10 cellular contexts compared by ENCODE assay signal in the genomic region with DNA sequence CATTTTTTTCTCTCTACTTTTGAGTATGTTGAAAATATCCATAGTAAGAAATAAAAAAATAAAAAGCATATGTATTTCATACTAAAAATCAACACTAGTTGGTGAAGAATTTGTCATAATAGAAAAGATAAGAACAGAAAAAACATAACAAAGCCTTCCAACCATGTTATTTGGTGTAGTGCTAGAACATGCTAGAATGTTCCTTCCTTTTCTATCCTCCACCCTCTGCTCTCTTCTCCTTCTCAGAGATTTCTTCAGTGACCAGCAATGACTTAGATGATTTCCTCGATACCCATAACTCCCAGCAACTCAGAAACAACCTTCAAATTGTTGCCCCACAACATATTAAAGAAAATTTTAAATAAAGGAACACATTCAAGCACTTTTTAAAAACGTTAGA. TPM values are rescaled to one million over a fixed set of nuclear protein-coding genes. Genes with fewer than 3 reads are reported as not detected.
A peak's percentile ranks its signal among the peaks of the same experiment; 100 is the strongest.
DNase-seq lines count a peak whose midpoint lies in the region; ATAC-seq, FAIRE-seq and TF ChIP-seq lines count a peak whose summit lies in the region.
"Had no signal": no experiment of that assay in that cellular context is flagged by ENCODE, and none has a peak within 500 bp of the region (broad histone marks: within the 10 kb centered on the region; RNA-seq: fewer than 3 reads in every experiment).

No MANE protein-coding gene starts in this region.

- no peak for TF ChIP-seq EP300 in upper lobe of left lung (IDR thresholded peaks at IDR 0.05)

- intact Hi-C loops in left ventricle myocardium inferior (cut with micrococcal nuclease) (no loop called here), Right ventricle myocardium superior (cut with DNase I) (no loop called here), left lung (cut with DNase I) (no loop called here)
- intact Hi-C loops in activated CD4-positive, alpha-beta memory T cell treated with anti-CD3 and anti-CD28 coated beads for 36 hours (cut with micrococcal nuclease): loop anchor here (5.0 to 10.0 kb wide), 2 partner anchors 355 to 642 kb away; a partner anchor contains a TSS

- H3K4me1 ChIP-seq in left ventricle myocardium inferior (peaks cover 70% of the 10 kb centered on the region), left lung (peaks cover 18 to 68% of the 10 kb centered on the region in 2 donors), upper lobe of left lung (peaks cover 26 to 52% (median 35%) of the 10 kb centered on the region in 4 donors)

- TF ChIP-seq CTCF in left ventricle myocardium inferior (IDR thresholded peaks at IDR 0.05; ENCODE audit: borderline replicate concordance) (no peak), left lung (IDR thresholded peaks at IDR 0.05) (no peak), upper lobe of left lung (IDR thresholded peaks at IDR 0.05) (no peak)

- H3K9me3 ChIP-seq in left ventricle myocardium inferior (replicated peaks) (no peaks in the 10 kb centered on the region), left lung (no peaks in the 10 kb centered on the region), upper lobe of left lung (no peaks in the 10 kb centered on the region)

- peak overlapping the region; percentile 87 for H3K4me3 ChIP-seq in left ventricle myocardium inferior
- peak overlapping the region; percentile 92 to 94 for H3K4me3 ChIP-seq in left lung
- H3K4me3 ChIP-seq in upper lobe of left lung: peak overlapping the region in 3 of 4 donors; percentile 72 to 98 (median 77)

- H3K27ac Mint-ChIP-seq in activated CD4-positive, alpha-beta memory T cell treated with anti-CD3 and anti-CD28 coated beads for 36 hours: peak overlapping the region; percentile 98
- H3K27ac Mint-ChIP-seq: H9 had no signal

- no peaks in the 10 kb centered on the region for H3K9me3 Mint-ChIP-seq in activated CD4-positive, alpha-beta memory T cell treated with anti-CD3 and anti-CD28 coated beads for 36 hours

- peak in 1 of 4 donors; percentile 23 for TF ChIP-seq POLR2A in upper lobe of left lung (IDR thresholded peaks at IDR 0.05)

- POLR2A ChIA-PET in activated CD4-positive, alpha-beta memory T cell treated with anti-CD3 and anti-CD28 coated beads for 36 hours (lab: Charles Lee): interaction anchor here (0.7 to 2.8 kb wide), 3 partner anchors 10 to 15 kb away, joined by 3 to 23 read pairs (median 3); no protein-coding TSS in a partner anchor

- 31 to 32% methylated on average over 2 of the region's 2 CpGs for WGBS in upper lobe of left lung, 2 donors

- no peak for FAIRE-seq in urothelium cell line (lab: Jason Lieb, UNC)

- no peaks in the 10 kb centered on the region for H3K27me3 Mint-ChIP-seq in activated CD4-positive, alpha-beta memory T cell treated with anti-CD3 and anti-CD28 coated beads for 36 hours

- no peak for DNase-seq in left ventricle myocardium inferior
- no peak for DNase-seq in Right ventricle myocardium superior
- DNase-seq in activated CD4-positive, alpha-beta memory T cell treated with anti-CD3 and anti-CD28 coated beads for 36 hours: no peak
- DNase-seq in left lung: no peak
- no peak for DNase-seq in upper lobe of left lung
- DNase-seq in A172 (ENCODE audit: low spot score): no peak
- DNase-seq in urothelium cell line (ENCODE audit: low spot score): no peak
- no peak for DNase-seq in glomerular visceral epithelial cell (ENCODE audit: extremely low spot score)
- DNase-seq: H9, NCI-H187 treated with DMSO at 0.1 percent for 48 hours had no signal

- H3K27ac ChIP-seq in left ventricle myocardium inferior (replicated peaks) (peak overlapping the region; percentile 96), left lung (peak overlapping the region; percentile 99), upper lobe of left lung (peak overlapping the region; percentile 97 to 99 (median 98))

- peaks cover 32% of the 10 kb centered on the region for H3K4me1 Mint-ChIP-seq in activated CD4-positive, alpha-beta memory T cell treated with anti-CD3 and anti-CD28 coated beads for 36 hours (ENCODE audit: low read depth)

- H3K36me3 Mint-ChIP-seq in activated CD4-positive, alpha-beta memory T cell treated with anti-CD3 and anti-CD28 coated beads for 36 hours: peaks cover 56% of the 10 kb centered on the region

- H3K36me3 ChIP-seq in left ventricle myocardium inferior (no peaks in the 10 kb centered on the region), left lung (no peaks in the 10 kb centered on the region), upper lobe of left lung (no peaks in the 10 kb centered on the region)

- no peaks in the 10 kb centered on the region for H3K27me3 ChIP-seq in left ventricle myocardium inferior (ENCODE audit: low read depth)
- H3K27me3 ChIP-seq in left lung: no peaks in the 10 kb centered on the region
- H3K27me3 ChIP-seq in upper lobe of left lung: no peaks in the 10 kb centered on the region

- H3K4me3 Mint-ChIP-seq in activated CD4-positive, alpha-beta memory T cell treated with anti-CD3 and anti-CD28 coated beads for 36 hours: peak overlapping the region; percentile 98

- CTCF ChIA-PET in activated CD4-positive, alpha-beta memory T cell treated with anti-CD3 and anti-CD28 coated beads for 36 hours (lab: Charles Lee): interaction anchor here (1.1 kb wide), 1 partner anchor 13 kb away, joined by 3 read pairs; no protein-coding TSS in a partner anchor

- ATAC-seq in Right ventricle myocardium superior (ENCODE audit: poor library complexity): no peak
- ATAC-seq in left lung: no peak
- no peak for ATAC-seq in upper lobe of left lung (ENCODE audit: low FRiP score in 2 of 2)

RNA-seq across cellular contexts. Expression of a gene that starts 2.6 kb away (rescaled TPM):
- total RNA-seq in left ventricle myocardium inferior: 6.8 TPM
- total RNA-seq in Right ventricle myocardium superior: 6.5 TPM
- 10 to 100 TPM; 99.3 to 99.6 TPM for total RNA-seq in activated CD4-positive, alpha-beta memory T cell treated with anti-CD3 and anti-CD28 coated beads for 36 hours
- total RNA-seq in left lung: 10 to 100 TPM; 35.5 to 45.5 TPM
- 10 to 100 TPM; 30.2 to 47.6 (median 33.5) TPM for total RNA-seq in upper lobe of left lung
- 20.7 and 25.4 TPM in 2 replicates for total RNA-seq in A172 (2014; rRNA removed; shearing (Covaris generic))
